Comparison of ENCODE assay signal across 8 cellular contexts in genomic region chr21:44338971-44339910, GRCh38.
DNase-seq lines count a peak whose midpoint lies in the region; ATAC-seq and FAIRE-seq lines count a peak whose summit lies in the region.

Gene CFAP410 (minus strand): TSS chr21:44339390. CDS start chr21:44339194, 196 bp downstream.

- H3K27me3 ChIP-seq in effector memory CD4-positive, alpha-beta T cell (replicated peaks; ENCODE audit: control insufficient read depth, insufficient read depth, low read length, poor library complexity, severe bottlenecking), result no peaks in the 10 kb centered on the region

- H3K4me1 ChIP-seq in effector memory CD4-positive, alpha-beta T cell (ENCODE audit: control insufficient read depth, insufficient read depth, low read length, poor library complexity, severe bottlenecking), result peaks cover 7% of the 10 kb centered on the region

- H3K9me3 ChIP-seq in effector memory CD4-positive, alpha-beta T cell (ENCODE audit: control insufficient read depth, low read length), result no peaks in the 10 kb centered on the region

- H3K4me1 Mint-ChIP-seq in memory B cell, result peaks cover 10% of the 10 kb centered on the region

- peak within 1 kb of the TSS; percentile 97 for H3K27ac ChIP-seq in effector memory CD4-positive, alpha-beta T cell (ENCODE audit: insufficient read depth, low read length, poor library complexity, severe bottlenecking)

- FAIRE-seq in HTR-8/SVneo (lab: Jason Lieb, UNC), result peak; percentile 51

- no peaks in the 10 kb centered on the region for H3K27me3 Mint-ChIP-seq in memory B cell

- peaks cover 13% of the 10 kb centered on the region for H3K36me3 ChIP-seq in effector memory CD4-positive, alpha-beta T cell (ENCODE audit: control insufficient read depth, insufficient read depth, low read length)

- H3K27ac Mint-ChIP-seq in memory B cell, result peak within 1 kb of the TSS; percentile 98

- peak within 1 kb of the TSS; percentile 67 for H3K4me3 ChIP-seq in effector memory CD4-positive, alpha-beta T cell (ENCODE audit: insufficient read depth, low read depth, low read length, poor library complexity, severe bottlenecking)

- DNase-seq in COR-L47 (lab: John Stamatoyannopoulos, UW) (peak; percentile 93), HTR-8/SVneo (ENCODE audit: insufficient read length, low spot score) (peak; percentile 96), NOMO-1 treated with DMSO at 0.1 percent for 48 hours (lab: John Stamatoyannopoulos, UW; ENCODE audit: unreplicated experiment) (peak; percentile 92), memory B cell (ENCODE audit: low spot score in 2 of 2) (peak; percentile 96 to 97)
- DNase-seq in activated CD8-positive, alpha-beta memory T cell treated with anti-CD3 and anti-CD28 coated beads for 4 hours (ENCODE audit: low read depth in 2 of 2), result peak; percentile 88 to 89
- DNase-seq in effector memory CD4-positive, alpha-beta T cell, result peak; percentile 91 to 92 (median 92)
- peak; percentile 89 for DNase-seq in stimulated activated CD8-positive, alpha-beta memory T cell treated with anti-CD3 and anti-CD28 coated beads, Interleukin-12 subunit alpha, Interleukin-12 subunit beta, amount 100 ng/mL, for 1 hour (ENCODE audit: low read depth)

- peak within 1 kb of the TSS; percentile 85 for H3K4me3 Mint-ChIP-seq in memory B cell

- peak; percentile 84 for ATAC-seq in GM21381 (IDR thresholded peaks at IDR 0.05; ENCODE audit: unreplicated experiment)
- ATAC-seq in memory B cell (ENCODE audit: low read depth), result peak; percentile 85

- H3K9me3 Mint-ChIP-seq in memory B cell, result no peaks in the 10 kb centered on the region

- peaks cover 4% of the 10 kb centered on the region for H3K36me3 Mint-ChIP-seq in memory B cell

Comparison
In these comparisons a context has a peak if more than half of its experiments do, and no peak if none do; other contexts are left out.
1. Peak in every context shown above with its lines: DNase-seq, ATAC-seq, H3K4me3 ChIP-seq and H3K27ac ChIP-seq.